ENCODE assay signal across 14 cellular contexts in the genomic region with DNA sequence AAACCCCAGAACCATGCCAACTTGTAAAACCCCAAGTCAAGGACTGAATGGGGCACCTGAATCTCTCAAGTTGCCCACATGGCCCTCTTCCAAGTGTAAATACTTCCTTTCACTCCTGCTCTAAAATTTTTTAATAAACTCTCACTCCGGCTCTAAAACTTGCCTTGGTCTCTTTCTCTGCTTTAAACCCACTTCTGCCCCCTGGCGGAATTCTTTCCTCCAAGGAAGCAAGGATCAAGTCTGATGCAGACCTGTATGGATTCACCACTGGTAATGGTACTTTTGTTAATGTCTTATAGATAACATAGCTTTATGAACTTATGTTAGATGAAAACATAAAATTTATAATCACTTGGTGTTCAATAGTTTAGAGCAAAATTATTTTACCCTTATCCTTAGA. TPM values are rescaled to one million over a fixed set of nuclear protein-coding genes. Genes with fewer than 3 reads are reported as not detected.
A peak's percentile ranks its signal among the peaks of the same experiment; 100 is the strongest.
DNase-seq lines count a peak whose midpoint lies in the region; FAIRE-seq and TF ChIP-seq lines count a peak whose summit lies in the region.
"Had no signal": no experiment of that assay in that cellular context is flagged by ENCODE, and none has a peak within 500 bp of the region (broad histone marks: within the 10 kb centered on the region; RNA-seq: fewer than 3 reads in every experiment).

No MANE protein-coding gene starts in this region.

- peaks cover 14 to 19% of the 10 kb centered on the region in 2 experiments for H3K4me1 Mint-ChIP-seq in H9

- H2AFZ ChIP-seq in H9 (ENCODE audit: low read length) (no peak overlapping the region), PC-9 (no peak overlapping the region)

- no peaks in the 10 kb centered on the region for H3K9me3 ChIP-seq in H9 (ENCODE audit: control insufficient read depth, low read depth, low read length)
- H3K9me3 ChIP-seq in PC-9 (ENCODE audit: insufficient read depth, low read depth) = no peaks in the 10 kb centered on the region
- H3K9me3 ChIP-seq: right atrium auricular region had no signal

- no peaks in the 10 kb centered on the region for H3F3A ChIP-seq in PC-9 (ENCODE audit: insufficient read depth, low read depth)

- no peak overlapping the region for H4K91ac ChIP-seq in H9 (ENCODE audit: insufficient read length, low read depth, low read length)

- H3K4ac ChIP-seq in H9 (ENCODE audit: low read depth, low read length) = no peak overlapping the region

- H2BK12ac ChIP-seq in H9 (ENCODE audit: insufficient read length, low read depth, low read length) = no peak overlapping the region

- no peaks in the 10 kb centered on the region for H3K9me2 ChIP-seq in PC-9 (ENCODE audit: insufficient read depth)

- H2BK120ac ChIP-seq in H9 (ENCODE audit: low read depth, low read length, poor library complexity, severe bottlenecking) = no peak overlapping the region

- FAIRE-seq in H54 (lab: Jason Lieb, UNC) = no peak

- H3K27ac ChIP-seq in H9 (ENCODE audit: insufficient read length, low read depth, low read length) = no peak overlapping the region
- no peak overlapping the region for H3K27ac ChIP-seq in PC-9
- H3K27ac ChIP-seq: dorsolateral prefrontal cortex, right atrium auricular region had no signal

- H3K36me3 Mint-ChIP-seq in H9 (ENCODE audit: insufficient read depth in 1 of 3, low read depth in 3 of 3) = peaks cover 0 to 44% (median 0%) of the 10 kb centered on the region in 3 experiments; a peak in 3 of 7 replicates

- no peak overlapping the region for H2BK15ac ChIP-seq in H9 (ENCODE audit: low read depth, low read length)

- no CpG with 5 or more reads among the region's 2 CpGs for WGBS in H9 (ENCODE audit: extremely low coverage, insufficient read length, low lambda C conversion rate)

- no peaks in the 10 kb centered on the region for H3K79me2 ChIP-seq in H9 (ENCODE audit: insufficient read depth, low read length)
- no peaks in the 10 kb centered on the region for H3K79me2 ChIP-seq in PC-9 (ENCODE audit: low read depth)

- no peak overlapping the region for H4K5ac ChIP-seq in H9 (ENCODE audit: insufficient read length, low read depth, low read length)

- POLR2A ChIA-PET in PC-9 (lab: Charles Lee; ENCODE audit: unreplicated experiment) = no interaction called here

- H3K23ac ChIP-seq in H9 (ENCODE audit: insufficient read length, low read depth, low read length) = no peak overlapping the region

- peaks cover 5% of the 10 kb centered on the region; the same call in 1 of the 2 replicates for H3K4me1 ChIP-seq in H9 (ENCODE audit: insufficient read depth, low read length)
- 0 out of 2 replicates have a peak, but pooled peaks cover 6% of the 10 kb centered on the region for H3K4me1 ChIP-seq in PC-9 (replicated peaks; ENCODE audit: insufficient read depth)

- H3K36me3 ChIP-seq in PC-9 (ENCODE audit: low read depth) = no peaks in the 10 kb centered on the region
- H3K36me3 ChIP-seq: right atrium auricular region had no signal

- peak; percentile 18 for TF ChIP-seq CTCF in AG09309 (IDR thresholded peaks at IDR 0.05; ENCODE audit: control insufficient read depth, insufficient read depth, low read depth, low read length, missing control alignments)
- TF ChIP-seq CTCF in H9 (conservative IDR thresholded peaks at IDR 0.05) = peak; percentile 74
- TF ChIP-seq CTCF in PC-9 (conservative IDR thresholded peaks at IDR 0.05) = peak; percentile 42; the same call in 1 of the 2 replicates
- TF ChIP-seq CTCF in fibroblast of mammary gland (conservative IDR thresholded peaks at IDR 0.05; ENCODE audit: control insufficient read depth, insufficient read depth, low read depth, low read length) = peak; percentile 20

- H4K20me1 ChIP-seq in H9 (ENCODE audit: control insufficient read depth, insufficient read depth, insufficient read length) (no peaks in the 10 kb centered on the region), PC-9 (ENCODE audit: insufficient read depth) (no peaks in the 10 kb centered on the region)

- H3K9me3 Mint-ChIP-seq in H9 = no peaks in the 10 kb centered on the region
- H3K9me3 Mint-ChIP-seq: stimulated activated naive CD8-positive, alpha-beta T cell treated with anti-CD3 and anti-CD28 coated beads, Interleukin-15, Interleukin-2, amounts not matched to agents 100 ng/mL and 50 ng/mL, for 24 hours had no signal

- no peak overlapping the region for H2AK5ac ChIP-seq in H9 (ENCODE audit: insufficient read length, low read length)

- H3K9ac ChIP-seq in H9 (ENCODE audit: extremely low read depth, insufficient read length, low read length) = no peak overlapping the region

- H3K56ac ChIP-seq in H9 (ENCODE audit: insufficient read length, low read depth, low read length) = no peak overlapping the region

- no peaks in the 10 kb centered on the region for H3K27me3 ChIP-seq in H9 (ENCODE audit: insufficient read depth, low read length)
- no peaks in the 10 kb centered on the region for H3K27me3 ChIP-seq in PC-9 (ENCODE audit: insufficient read depth, low read depth)
- H3K27me3 ChIP-seq: dorsolateral prefrontal cortex, right atrium auricular region had no signal

- no peaks in the 10 kb centered on the region for H3K27me3 Mint-ChIP-seq in H9 (ENCODE audit: low read depth)

- CTCF ChIA-PET in PC-9 (lab: Charles Lee) = interaction anchor here (0.7 kb wide), 1 partner anchor 288 kb away, joined by 3 read pairs; no protein-coding TSS in a partner anchor

- no peak overlapping the region for H2BK5ac ChIP-seq in H9 (ENCODE audit: insufficient read length, low read length)

- no peaks in the 10 kb centered on the region for H3K23me2 ChIP-seq in H9 (ENCODE audit: insufficient read length, low read depth, low read length, poor library complexity, severe bottlenecking)

- no peak overlapping the region for H3T11ph ChIP-seq in H9 (ENCODE audit: low read length)

- no peaks in the 10 kb centered on the region for H3K79me1 ChIP-seq in H9 (ENCODE audit: insufficient read depth, low read depth, low read length, poor library complexity, severe bottlenecking)

- no peak overlapping the region for H3K4me3 Mint-ChIP-seq in H9
- H3K4me3 Mint-ChIP-seq: stimulated activated naive CD8-positive, alpha-beta T cell treated with anti-CD3 and anti-CD28 coated beads, Interleukin-15, Interleukin-2, amounts not matched to agents 100 ng/mL and 50 ng/mL, for 24 hours had no signal

- H4K8ac ChIP-seq in H9 (replicated peaks; ENCODE audit: insufficient read length, low read depth, low read length) = no peak overlapping the region

- DNase-seq in AG09309 (ENCODE audit: low read depth) (no peak), H9 (peak; percentile 54), PC-9 (no peak), fibroblast of mammary gland (ENCODE audit: low read depth) (no peak), H54 (ENCODE audit: insufficient read length, low spot score) (no peak), MV-4-11 (lab: John Stamatoyannopoulos, UW) (no peak), NCI-H187 treated with DMSO at 0.1 percent for 48 hours (lab: John Stamatoyannopoulos, UW) (no peak), DMS79 treated with DMSO at 0.1 percent for 48 hours (lab: John Stamatoyannopoulos, UW) (no peak)
- DNase-seq: activated T-cell treated with anti-CD3 and anti-CD28 coated beads, Interleukin-2, amount 50 U/mL, for 1 hour; dorsolateral prefrontal cortex; KBM-7; left cardiac atrium had no signal

- no TSS peak for BruUV-seq in PC-9 (replicated peaks; lab: Mats Ljungman, UMichigan)

- H3K4me2 ChIP-seq in H9 (ENCODE audit: insufficient read depth, insufficient read length, low read length) (no peak overlapping the region), PC-9 (no peak overlapping the region)

- H3K14ac ChIP-seq in H9 (ENCODE audit: insufficient read depth, low read length) = no peak overlapping the region

- no peak for TF ChIP-seq POLR2A in H54 (IDR thresholded peaks at IDR 0.05; ENCODE audit: low read depth, low read length)

- no peak overlapping the region for H3K4me3 ChIP-seq in AG09309 (ENCODE audit: control insufficient read depth, low read depth, low read length)
- no peak overlapping the region for H3K4me3 ChIP-seq in PC-9
- no peak overlapping the region for H3K4me3 ChIP-seq in fibroblast of mammary gland (ENCODE audit: control insufficient read depth, low read depth, low read length)
- H3K4me3 ChIP-seq: dorsolateral prefrontal cortex, right atrium auricular region had no signal

- H2BK20ac ChIP-seq in H9 (ENCODE audit: low read depth, low read length, poor library complexity, severe bottlenecking) = no peak overlapping the region

- intact Hi-C loops in PC-9 (cut with micrococcal nuclease; ENCODE audit: unreplicated experiment) = no loop called here

- H3K27ac Mint-ChIP-seq in H9 = no peak overlapping the region; a peak in 2 of 7 replicates
- H3K27ac Mint-ChIP-seq: stimulated activated naive CD8-positive, alpha-beta T cell treated with anti-CD3 and anti-CD28 coated beads, Interleukin-15, Interleukin-2, amounts not matched to agents 100 ng/mL and 50 ng/mL, for 24 hours had no signal

- H3K18ac ChIP-seq in H9 (ENCODE audit: insufficient read length, low read depth, low read length) = no peak overlapping the region

RNA-seq across cellular contexts. Expression of a gene that starts 33.8 kb away (rescaled TPM):
- total RNA-seq in H9 (2021) (4.1 and 4.3 TPM in 2 replicates), PC-9 (2021) (not detected in 2 replicates)

Comparison
In these comparisons a context has a peak if more than half of its experiments do, and no peak if none do; other contexts are left out.
1. CTCF ChIP-seq: peak in every context shown above with its lines; median percentile 74 in H9; 42 in PC-9; 20 in fibroblast of mammary gland; 18 in AG09309.